Comparison of ENCODE assay signal across 14 cellular contexts in the genomic region with DNA sequence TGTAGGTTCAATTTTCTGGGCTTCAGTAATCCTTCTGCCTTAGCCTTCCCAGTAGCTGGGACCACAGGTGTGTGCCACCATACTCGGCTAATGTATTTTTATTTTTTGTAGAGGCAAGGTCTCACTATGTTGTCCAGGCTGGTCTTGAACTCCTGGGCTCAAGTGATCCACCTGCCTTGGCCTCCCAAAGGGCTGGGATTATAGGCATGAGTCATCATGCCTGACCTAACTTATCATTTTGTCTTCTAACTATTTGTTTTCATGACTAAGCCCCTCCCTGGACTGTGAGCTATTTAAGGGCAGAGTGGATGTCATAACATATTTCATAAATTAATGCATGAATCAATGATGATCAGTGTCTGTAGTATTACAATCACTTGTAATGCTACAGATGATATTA. TPM values are rescaled to one million over a fixed set of nuclear protein-coding genes. Genes with fewer than 3 reads are reported as not detected.
DNase-seq lines count a peak whose midpoint lies in the region; ATAC-seq, FAIRE-seq and TF ChIP-seq lines count a peak whose summit lies in the region.
"Had no signal": no experiment of that assay in that cellular context is flagged by ENCODE, and none has a peak within 500 bp of the region (broad histone marks: within the 10 kb centered on the region; RNA-seq: fewer than 3 reads in every experiment).

No MANE protein-coding gene starts in this region.

- H3K9me1 ChIP-seq in K562 (ENCODE audit: control insufficient read depth, insufficient read depth, low read length) (no peaks in the 10 kb centered on the region), keratinocyte (ENCODE audit: control insufficient read depth, extremely low read depth, insufficient read depth, low read length) (no peaks in the 10 kb centered on the region)

- H4K20me1 ChIP-seq in K562 (replicated peaks; ENCODE audit: control insufficient read depth, insufficient read depth, low read length): no peaks in the 10 kb centered on the region
- no peaks in the 10 kb centered on the region for H4K20me1 ChIP-seq in keratinocyte (ENCODE audit: control insufficient read depth, extremely low read depth, insufficient read depth, low read length)

- H3K9ac ChIP-seq in K562 (ENCODE audit: insufficient read depth in 1 of 2, low read depth in 2 of 2, low read length in 2 of 2) (no peak overlapping the region), keratinocyte (ENCODE audit: control insufficient read depth, extremely low read depth, insufficient read depth, low read length) (no peak overlapping the region)

- H3K27ac ChIP-seq in K562 (ENCODE audit: extremely low read depth, low read depth, low read length) (no peak overlapping the region), keratinocyte (ENCODE audit: control insufficient read depth, insufficient read depth, low read length) (peak overlapping the region; percentile 78)

- ATAC-seq in K562: peak; percentile 66; the same call in 2 of the 3 replicates
- ATAC-seq in GM19397 (IDR thresholded peaks at IDR 0.05; ENCODE audit: unreplicated experiment): no peak
- ATAC-seq in GM19351 (IDR thresholded peaks at IDR 0.05; ENCODE audit: unreplicated experiment): no peak

- CTCF ChIA-PET in K562 (lab: Yijun Ruan, JAX; ENCODE audit: low intra/inter-chr PET ratio): no interaction called here
- CTCF ChIA-PET in activated CD4-positive, alpha-beta T cell treated with anti-CD3 and anti-CD28 coated beads, Interleukin-2, amount 10 ng/mL, durations not matched to agents 7 days and 5 days (lab: Charles Lee): interaction anchor here (0.7 to 1.3 kb wide), 2 partner anchors 8 to 13 kb away, joined by 3 read pairs; no protein-coding TSS in a partner anchor

- H3K4me1 Mint-ChIP-seq in activated CD4-positive, alpha-beta T cell treated with anti-CD3 and anti-CD28 coated beads, Interleukin-2, amount 10 ng/mL, durations not matched to agents 7 days and 5 days: no peaks in the 10 kb centered on the region
- H3K4me1 Mint-ChIP-seq: B cell, memory B cell had no signal

- WGBS in K562 (ENCODE audit: insufficient coverage, low coverage, missing lambda C conversion rate): 33% methylated on average over 1 of the region's 1 CpG

- H3K4me3 ChIP-seq in AG09309 (ENCODE audit: control insufficient read depth, low read depth, low read length) (no peak overlapping the region), K562 (no peak overlapping the region), keratinocyte (ENCODE audit: control insufficient read depth in 2 of 3, extremely low read depth in 1 of 3, insufficient read depth in 2 of 3, low read depth in 1 of 3, low read length in 3 of 3) (no peak overlapping the region)

- H3K9me3 Mint-ChIP-seq in activated CD4-positive, alpha-beta T cell treated with anti-CD3 and anti-CD28 coated beads, Interleukin-2, amount 10 ng/mL, durations not matched to agents 7 days and 5 days: no peaks in the 10 kb centered on the region
- H3K9me3 Mint-ChIP-seq: activated T-helper 2 cell treated with anti-CD3 and anti-CD28 coated beads, Interferon-gamma antibody, Interleukin-2, Interleukin-4, amounts not matched to agents 10 μg/mL and 5 μg/mL and 100 μg/mL, durations not matched to agents 14 hours and 24 hours and 36 hours; memory B cell; T-helper 2 cell treated with Interferon-gamma antibody and Interleukin-4, amounts not matched to agents 5 μg/mL and 100 μg/mL, for 36 hours had no signal

- POLR2A ChIA-PET in K562 (lab: Yijun Ruan, JAX): interaction anchor here (0.5 to 1.0 kb wide), 2 partner anchors 10 to 23 kb away, joined by 3 to 4 read pairs; no protein-coding TSS in a partner anchor
- POLR2A ChIA-PET in activated CD4-positive, alpha-beta T cell treated with anti-CD3 and anti-CD28 coated beads, Interleukin-2, amount 10 ng/mL, durations not matched to agents 7 days and 5 days (lab: Charles Lee): no interaction called here

- peak; percentile 66 for FAIRE-seq in K562 (lab: Jason Lieb, UNC)
- no peak for FAIRE-seq in keratinocyte (lab: Jason Lieb, UNC)

- peak; percentile 7 for DNase-seq in AG09309 (ENCODE audit: low read depth)
- peak; percentile 65 for DNase-seq in LHCN-M2 (ENCODE audit: low read depth)
- peak in 1 of 4 experiments; percentile 49 for DNase-seq in K562 (ENCODE audit: extremely low read depth in 1 of 4, low spot score in 3 of 4)
- peak; percentile 73 for DNase-seq in keratinocyte (ENCODE audit: low read depth, low spot score)
- no peak for DNase-seq in 8988T
- DNase-seq in activated CD4-positive, alpha-beta T cell treated with anti-CD3 and anti-CD28 coated beads, Interleukin-2, amount 10 ng/mL, durations not matched to agents 7 days and 5 days: no peak
- DNase-seq: DND-41 had no signal

- in situ Hi-C loops in K562 (cut with MboI): no loop called here

- no peak overlapping the region for H3K4me3 Mint-ChIP-seq in activated CD4-positive, alpha-beta T cell treated with anti-CD3 and anti-CD28 coated beads, Interleukin-2, amount 10 ng/mL, durations not matched to agents 7 days and 5 days
- H3K4me3 Mint-ChIP-seq: B cell; memory B cell; T-helper 2 cell treated with Interferon-gamma antibody and Interleukin-4, amounts not matched to agents 5 μg/mL and 100 μg/mL, for 36 hours had no signal

- intact Hi-C loops in K562 (cut with micrococcal nuclease): no loop called here

- H2AFZ ChIP-seq in K562 (ENCODE audit: low read depth, low read length): no peak overlapping the region
- no peak overlapping the region for H2AFZ ChIP-seq in keratinocyte (ENCODE audit: control insufficient read depth, low read length)

- H3K27ac Mint-ChIP-seq in activated CD4-positive, alpha-beta T cell treated with anti-CD3 and anti-CD28 coated beads, Interleukin-2, amount 10 ng/mL, durations not matched to agents 7 days and 5 days: no peak overlapping the region
- H3K27ac Mint-ChIP-seq: activated T-helper 2 cell treated with anti-CD3 and anti-CD28 coated beads, Interferon-gamma antibody, Interleukin-2, Interleukin-4, amounts not matched to agents 10 μg/mL and 5 μg/mL and 100 μg/mL, durations not matched to agents 14 hours and 24 hours and 36 hours; B cell; memory B cell; T-helper 2 cell treated with Interferon-gamma antibody and Interleukin-4, amounts not matched to agents 5 μg/mL and 100 μg/mL, for 36 hours had no signal

- dilution Hi-C loops in keratinocyte (cut with MboI; ENCODE audit: extremely low pct_ligation_motif_present, low sequenced_read_pairs): no loop called here

- H3K4me2 ChIP-seq in K562 (ENCODE audit: insufficient read depth, low read length) (no peak overlapping the region), keratinocyte (ENCODE audit: control insufficient read depth, extremely low read depth, insufficient read depth, low read depth, low read length) (peak overlapping the region; percentile 76)

- TF ChIP-seq EP300 in K562 (IDR thresholded peaks at IDR 0.05; ENCODE audit: low read length): no peak

- H3K79me2 ChIP-seq in K562 (ENCODE audit: control insufficient read depth, insufficient read depth, low read length) (no peaks in the 10 kb centered on the region), keratinocyte (ENCODE audit: control insufficient read depth, insufficient read depth, low read length) (no peaks in the 10 kb centered on the region)

- H3K27me3 ChIP-seq in K562 (ENCODE audit: control insufficient read depth in 2 of 2, insufficient read depth in 2 of 2, low read length in 2 of 2) (no peaks in the 10 kb centered on the region; a peak in 1 of 5 replicates), keratinocyte (ENCODE audit: control insufficient read depth, extremely low read depth, insufficient read depth, low read length) (no peaks in the 10 kb centered on the region)

- H3K36me3 ChIP-seq in K562 (ENCODE audit: control insufficient read depth, insufficient read depth, low read length): no peaks in the 10 kb centered on the region
- no peaks in the 10 kb centered on the region for H3K36me3 ChIP-seq in keratinocyte (ENCODE audit: control insufficient read depth in 2 of 2, extremely low read depth in 1 of 2, insufficient read depth in 2 of 2, low read length in 2 of 2)

- TF ChIP-seq POLR2A in K562 (conservative IDR thresholded peaks at IDR 0.05): no peak

- no peaks in the 10 kb centered on the region for H3K36me3 Mint-ChIP-seq in activated CD4-positive, alpha-beta T cell treated with anti-CD3 and anti-CD28 coated beads, Interleukin-2, amount 10 ng/mL, durations not matched to agents 7 days and 5 days (ENCODE audit: low read depth)
- H3K36me3 Mint-ChIP-seq: brain, memory B cell had no signal

- H3K4me1 ChIP-seq in K562 (replicated peaks in 1 of 2; ENCODE audit: control insufficient read depth in 2 of 2, insufficient read depth in 2 of 2, low read length in 2 of 2) (peaks cover 0 to 17% of the 10 kb centered on the region in 2 experiments; a peak in 3 of 5 replicates), keratinocyte (ENCODE audit: control insufficient read depth, extremely low read depth, insufficient read depth, low read length) (peaks cover 21% of the 10 kb centered on the region)

- no peaks in the 10 kb centered on the region for H3K9me3 ChIP-seq in K562 (replicated peaks; ENCODE audit: control insufficient read depth, insufficient read depth, low read depth, low read length)
- no peaks in the 10 kb centered on the region for H3K9me3 ChIP-seq in keratinocyte (ENCODE audit: control insufficient read depth, low read depth, low read length)

- no peak for TF ChIP-seq RAD21 in K562 (CRISPR knock-in tag; conservative IDR thresholded peaks at IDR 0.05 in 1 of 2, IDR thresholded peaks at IDR 0.05 in 1 of 2)

- no peak for TF ChIP-seq CTCF in AG09309 (IDR thresholded peaks at IDR 0.05; ENCODE audit: control insufficient read depth, insufficient read depth, low read depth, low read length, missing control alignments)
- no peak for TF ChIP-seq CTCF in K562 (IDR thresholded peaks at IDR 0.05 in 2 of 3, conservative IDR thresholded peaks at IDR 0.05 in 1 of 3; ENCODE audit: insufficient read depth in 2 of 3, low read depth in 1 of 3, low read length in 3 of 3)
- TF ChIP-seq CTCF in keratinocyte (optimal IDR thresholded peaks at IDR 0.05 in 1 of 3, IDR thresholded peaks at IDR 0.05 in 1 of 3, conservative IDR thresholded peaks at IDR 0.05 in 1 of 3; ENCODE audit: extremely low read depth in 1 of 3, insufficient read depth in 2 of 3, low read length in 3 of 3): no peak

- BruUV-seq in K562 (replicated peaks; lab: Mats Ljungman, UMichigan): no TSS peak

- H3K27me3 Mint-ChIP-seq in activated CD4-positive, alpha-beta T cell treated with anti-CD3 and anti-CD28 coated beads, Interleukin-2, amount 10 ng/mL, durations not matched to agents 7 days and 5 days: peaks cover 4% of the 10 kb centered on the region
- H3K27me3 Mint-ChIP-seq: B cell had no signal

RNA-seq across cellular contexts. Expression of gene PIAS1, which starts 56.1 kb away (rescaled TPM):
- total RNA-seq in LHCN-M2 (2014; rRNA removed) (13.2 and 13.5 TPM in 2 replicates), K562 (2014; rRNA removed) (19.6 and 25.4 TPM in 2 replicates), K562 (2014; rRNA removed; fragmentation: Illumina TruSeq; extraction: Trizol) (28.5 and 37.5 TPM in 2 replicates), K562 (2015; rRNA removed; fragmentation: Illumina TruSeq; extraction: Trizol) (30.4 and 31.0 TPM in 2 replicates), K562 (2021) (25.4 and 25.7 TPM in 2 replicates)
- 9.5 TPM for polyA plus RNA-seq in LHCN-M2 (2012)
- 87.2 and 162 TPM in 2 replicates for total RNA-seq in K562 (2011; cell fraction: chromatin; rRNA removed; ENCODE audit: low replicate concordance)
- 37.2 and 53.8 TPM in 2 replicates for total RNA-seq in K562 (2011; cell fraction: nucleolus; rRNA removed)
- 68.6 and 73.0 TPM in 2 replicates for total RNA-seq in K562 (2011; cell fraction: nucleoplasm; rRNA removed)
- polyA plus RNA-seq in K562 (2011; rRNA removed) (47.6 and 54.0 TPM in 2 replicates), K562 (2014; fragmentation: Illumina TruSeq; extraction: Trizol) (49.3 and 59.1 TPM in 2 replicates), K562 (2014; fragmentation: Nextera tagmentation; extraction: Ambion mirVana) (10 to 100 TPM; 19.4 to 41.4 TPM), K562 (2014; rRNA removed) (18.0 and 22.9 TPM in 2 replicates), keratinocyte (38.0 to 75.3 TPM (median 58.2 TPM) in 3 replicates)
- polyA plus RNA-seq in K562 (2011; cell fraction: cytosol; rRNA removed): 49.6 and 51.8 TPM in 2 replicates
- polyA plus RNA-seq in K562 (2011; cell fraction: nucleus; rRNA removed): 46.2 and 52.5 TPM in 2 replicates
- 28.4 and 34.6 TPM in 2 replicates for polyA plus RNA-seq in K562 (2012)
- polyA minus RNA-seq in K562 (2011; rRNA and poly(A)+ RNA removed): 87.9 and 90.2 TPM in 2 replicates
- polyA minus RNA-seq in K562 (2011; cell fraction: cytosol; rRNA and poly(A)+ RNA removed): 24.9 and 37.7 TPM in 2 replicates
- polyA minus RNA-seq in K562 (2011; cell fraction: nucleus; rRNA and poly(A)+ RNA removed): 51.4 and 99.6 TPM in 2 replicates
- polyA plus RNA-seq in keratinocyte (2011; ENCODE audit: low read depth): 29.2 TPM
- 35.3 and 60.7 TPM in 2 replicates for polyA plus RNA-seq in keratinocyte (2011; cell fraction: cytosol; rRNA removed)
- polyA plus RNA-seq in keratinocyte (2011; cell fraction: nucleus; rRNA removed): 143 and 177 TPM in 2 replicates
- polyA plus RNA-seq in keratinocyte (2012; ENCODE audit: low replicate concordance): 24.2 and 33.7 TPM in 2 replicates
- polyA minus RNA-seq in keratinocyte: 24.3 to 133 TPM (median 108 TPM) in 3 replicates
- 26.3 TPM for polyA minus RNA-seq in keratinocyte (2011; cell fraction: cytosol; rRNA and poly(A)+ RNA removed)
- polyA minus RNA-seq in keratinocyte (2011; cell fraction: nucleus; rRNA and poly(A)+ RNA removed): 77.1 and 130 TPM in 2 replicates
- 10 to 100 TPM; 41.7 to 53.3 TPM for total RNA-seq in activated CD4-positive, alpha-beta T cell treated with anti-CD3 and anti-CD28 coated beads, Interleukin-2, amount 10 ng/mL, durations not matched to agents 7 days and 5 days

Comparison
In these comparisons a context has a peak if more than half of its experiments do, and no peak if none do; other contexts are left out.
1. DNase-seq: peak in AG09309 (single experiment), LHCN-M2 (single experiment) and keratinocyte (single experiment); none in 8988T (single experiment) and activated CD4-positive, alpha-beta T cell treated with anti-CD3 and anti-CD28 coated beads, Interleukin-2, amount 10 ng/mL, durations not matched to agents 7 days and 5 days (single experiment).